ENCODE assay signal across 17 cellular contexts in the genomic region with DNA sequence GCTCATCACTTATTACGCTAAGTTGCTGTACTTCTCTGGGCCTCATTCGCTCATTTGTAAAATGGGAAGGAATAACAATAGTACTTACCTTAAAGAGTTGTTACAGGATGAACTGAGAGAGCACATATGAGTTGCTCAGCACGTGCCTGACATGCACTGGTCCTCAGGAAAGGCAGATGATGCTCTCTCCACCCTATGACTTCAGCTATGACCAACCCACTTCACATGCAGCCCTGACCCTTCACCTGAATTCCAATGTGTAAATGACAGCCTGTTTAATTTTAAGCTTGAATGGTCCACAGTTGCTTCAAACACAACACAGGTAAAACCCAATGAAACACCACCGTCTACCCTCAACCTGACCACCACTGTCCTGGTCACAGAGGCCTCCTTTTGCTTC. TPM values are rescaled to one million over a fixed set of nuclear protein-coding genes. Genes with fewer than 3 reads are reported as not detected.
A peak's percentile ranks its signal among the peaks of the same experiment; 100 is the strongest.
DNase-seq lines count a peak whose midpoint lies in the region; ATAC-seq and TF ChIP-seq lines count a peak whose summit lies in the region.
"Had no signal": no experiment of that assay in that cellular context is flagged by ENCODE, and none has a peak within 500 bp of the region (broad histone marks: within the 10 kb centered on the region; RNA-seq: fewer than 3 reads in every experiment).

No MANE protein-coding gene starts in this region.

- no peaks in the 10 kb centered on the region for H3K36me3 ChIP-seq in mammary epithelial cell (ENCODE audit: insufficient read depth, low read length)
- H3K36me3 ChIP-seq in sigmoid colon, result no peaks in the 10 kb centered on the region
- H3K36me3 ChIP-seq: esophagus squamous epithelium, stomach had no signal

- no peak overlapping the region for H3K4me2 ChIP-seq in mammary epithelial cell (ENCODE audit: insufficient read depth, low read depth, low read length)

- CTCF ChIA-PET in mammary epithelial cell (lab: Charles Lee; ENCODE audit: low non-redundant PET), result interaction anchor here (0.6 to 0.7 kb wide), 2 partner anchors 13 to 183 kb away, joined by 3 to 4 read pairs; no protein-coding TSS in a partner anchor

- peak; percentile 38 for DNase-seq in ACHN
- DNase-seq in HK-2 (ENCODE audit: unreplicated experiment), result peak; percentile 55
- DNase-seq in mammary epithelial cell, result peak; percentile 50
- DNase-seq in right cardiac atrium, result no peak
- DNase-seq in activated CD4-positive, CD25-positive, alpha-beta regulatory T cell treated with anti-CD3 and anti-CD28 coated beads, Interleukin-2, amount 50 U/mL, for 72 hours, result no peak
- no peak for DNase-seq in sigmoid colon
- DNase-seq in activated CD8-positive, alpha-beta memory T cell treated with anti-CD3 and anti-CD28 coated beads, Interleukin-2, amount 50 U/mL, for 4 hours, result no peak
- DNase-seq: activated B cell treated with CpG ODN at 0.5 μM for 24 hours; activated effector memory CD4-positive, alpha-beta T cell treated with anti-CD3 and anti-CD28 coated beads, Interleukin-2, amount 50 U/mL, for 16 hours; anterior cingulate cortex; cortex of kidney; esophagus squamous epithelium; naive thymus-derived CD8-positive, alpha-beta T cell; stimulated activated CD4-positive, alpha-beta T cell treated with anti-CD3 and anti-CD28 coated beads, Interleukin-15, amount 100 ng/mL, for 24 hours; stomach; T-helper 1 cell had no signal

- TF ChIP-seq CTCF in mammary epithelial cell (conservative IDR thresholded peaks at IDR 0.05 in 1 of 2, IDR thresholded peaks at IDR 0.05 in 1 of 2; ENCODE audit: extremely low read depth in 1 of 2, insufficient read depth in 1 of 2, low read depth in 1 of 2, low read length in 2 of 2) (no peak), sigmoid colon (IDR thresholded peaks at IDR 0.05) (no peak)

- TF ChIP-seq POLR2A in sigmoid colon (IDR thresholded peaks at IDR 0.05), result no peak

- H3K27ac ChIP-seq in mammary epithelial cell (ENCODE audit: insufficient read depth, low read depth, low read length) (no peak overlapping the region), right cardiac atrium (ENCODE audit: low read length) (no peak overlapping the region), sigmoid colon (no peak overlapping the region)

- H3K4me3 ChIP-seq in mammary epithelial cell (replicated peaks in 1 of 3; ENCODE audit: insufficient read depth in 1 of 3, low read depth in 2 of 3, low read length in 3 of 3), result no peak overlapping the region
- no peak overlapping the region for H3K4me3 ChIP-seq in right cardiac atrium (ENCODE audit: low read length)
- no peak overlapping the region for H3K4me3 ChIP-seq in sigmoid colon
- H3K4me3 ChIP-seq: esophagus squamous epithelium, stomach had no signal

- H3K4me1 ChIP-seq in mammary epithelial cell (ENCODE audit: insufficient read depth, low read length), result peaks cover 51% of the 10 kb centered on the region
- peaks cover 8% of the 10 kb centered on the region for H3K4me1 ChIP-seq in right cardiac atrium (ENCODE audit: control insufficient read depth, insufficient read depth, low read length)
- peaks cover 0 to 40% (median 32%) of the 10 kb centered on the region in 4 donors for H3K4me1 ChIP-seq in sigmoid colon

- intact Hi-C loops in mammary epithelial cell (cut with micrococcal nuclease) (loop anchor here (2.0 kb wide), 3 partner anchors 29 to 43 kb away; no protein-coding TSS in a partner anchor), right cardiac atrium (cut with DNase I) (no loop called here), sigmoid colon (cut with DNase I) (no loop called here)

- 89% methylated on average over 4 of the region's 4 CpGs for WGBS in mammary epithelial cell (ENCODE audit: low coverage, missing lambda C conversion rate)
- 89% methylated on average over 4 of the region's 4 CpGs for whole genome bisulfite sequencing in right cardiac atrium
- 62 to 86% methylated on average over 4 of the region's 4 CpGs for WGBS in sigmoid colon, 2 donors

- H3K9ac ChIP-seq in mammary epithelial cell (ENCODE audit: insufficient read depth, low read length), result no peak overlapping the region

- BruUV-seq in mammary epithelial cell (replicated peaks; lab: Mats Ljungman, UMichigan), result no TSS peak

- H2AFZ ChIP-seq in mammary epithelial cell (ENCODE audit: low read depth, low read length), result no peak overlapping the region

- ATAC-seq in right cardiac atrium, result peak; percentile 32 to 52
- ATAC-seq in GM19463 (IDR thresholded peaks at IDR 0.05; ENCODE audit: unreplicated experiment), result no peak
- ATAC-seq: naive thymus-derived CD8-positive, alpha-beta T cell had no signal

- H4K20me1 ChIP-seq in mammary epithelial cell (ENCODE audit: insufficient read depth, low read length), result no peaks in the 10 kb centered on the region

- no peaks in the 10 kb centered on the region for H3K27me3 ChIP-seq in mammary epithelial cell (ENCODE audit: insufficient read depth, low read length)
- no peaks in the 10 kb centered on the region for H3K27me3 ChIP-seq in right cardiac atrium (ENCODE audit: control insufficient read depth, insufficient read depth)
- no peaks in the 10 kb centered on the region for H3K27me3 ChIP-seq in sigmoid colon
- H3K27me3 ChIP-seq: esophagus squamous epithelium, stomach had no signal

- TF ChIP-seq EP300 in sigmoid colon (IDR thresholded peaks at IDR 0.05), result no peak

- H3K79me2 ChIP-seq in mammary epithelial cell (ENCODE audit: insufficient read depth, low read length), result peaks cover 76% of the 10 kb centered on the region

- in situ Hi-C loops in ACHN (cut with HindIII; ENCODE audit: low pct_ligation_motif_present, low pct_unique_long_range_greater_than_20kb, low sequenced_read_pairs) (no loop called here), mammary epithelial cell (cut with MboI; ENCODE audit: low sequenced_read_pairs in 2 of 2) (no loop called here)

- H3K9me3 ChIP-seq in mammary epithelial cell (replicated peaks; ENCODE audit: insufficient read depth, low read length), result no peaks in the 10 kb centered on the region
- H3K9me3 ChIP-seq in right cardiac atrium (ENCODE audit: control insufficient read depth, low read length), result no peaks in the 10 kb centered on the region
- no peaks in the 10 kb centered on the region for H3K9me3 ChIP-seq in sigmoid colon
- H3K9me3 ChIP-seq: esophagus squamous epithelium, stomach had no signal

- dilution Hi-C loops in mammary epithelial cell (cut with HindIII; ENCODE audit: low sequenced_read_pairs), result no loop called here

RNA-seq across cellular contexts. Expression of gene GADD45A, which starts 32.9 kb away (rescaled TPM):
- total RNA-seq in mammary epithelial cell (100 to 1,000 TPM; 119 to 371 TPM), right cardiac atrium (10 to 100 TPM; 10.5 to 23.3 (median 18.2) TPM), sigmoid colon (10 to 100 TPM; 16.9 to 23.6 (median 19.7) TPM)
- polyA plus RNA-seq in mammary epithelial cell (75.5 TPM), right cardiac atrium (24.6 TPM), sigmoid colon (10 to 100 TPM; 33.3 to 60.8 (median 49.9) TPM)
- 27.2 TPM for polyA minus RNA-seq in mammary epithelial cell

Comparison
In these comparisons a context has a peak if more than half of its experiments do, and no peak if none do; other contexts are left out.
1. DNase-seq: peak in ACHN (single experiment), HK-2 (single experiment) and mammary epithelial cell (single experiment); none in right cardiac atrium (0 of 3), activated CD4-positive, CD25-positive, alpha-beta regulatory T cell treated with anti-CD3 and anti-CD28 coated beads, Interleukin-2, amount 50 U/mL, for 72 hours (single experiment), sigmoid colon (single experiment) and activated CD8-positive, alpha-beta memory T cell treated with anti-CD3 and anti-CD28 coated beads, Interleukin-2, amount 50 U/mL, for 4 hours (single experiment).
2. RNA of gene GADD45A, which starts 32.9 kb away (total RNA-seq): 119 to 371 TPM in mammary epithelial cell; 16.9 to 23.6 TPM in sigmoid colon and 10.5 to 23.3 TPM in right cardiac atrium; every median in the first group is over 4 times any median in the second.